In genomic region chr1:18951818-18952391, GRCh38 we compare ENCODE assay signal across 1 cellular context.
A peak's percentile ranks its signal among the peaks of the same experiment; 100 is the strongest.
TF ChIP-seq lines count a peak whose summit lies in the region.

No MANE protein-coding gene starts in this region.

TF ChIP-seq in HEK293, 187 proteins besides CTCF, POLR2A, EP300 and RAD21 (continued from another document):
- no peak for TF ChIP-seq ZNF518A (tag by site-specific recombination; conservative IDR thresholded peaks at IDR 0.05; ENCODE audit: low read depth)
- no peak for TF ChIP-seq ZNF792 (tag by site-specific recombination; IDR thresholded peaks at IDR 0.05)
- no peak for TF ChIP-seq ZNF529 (tag by site-specific recombination; IDR thresholded peaks at IDR 0.05; ENCODE audit: insufficient replicate concordance)
- no peak for TF ChIP-seq ZNF692 (tag by site-specific recombination; IDR thresholded peaks at IDR 0.05)
- TF ChIP-seq ZNF580 (tag by site-specific recombination; IDR thresholded peaks at IDR 0.05) = 0 out of 2 replicates have a peak, but pooled peaks have one; percentile 39
- TF ChIP-seq ZNF449 (tag by site-specific recombination; IDR thresholded peaks at IDR 0.05) = 0 out of 2 replicates have a peak, but pooled peaks have one; percentile 15
- no peak for TF ChIP-seq EGR2 (tag by site-specific recombination; IDR thresholded peaks at IDR 0.05; ENCODE audit: low read depth)
- no peak for TF ChIP-seq ZBTB7A (tag by site-specific recombination; IDR thresholded peaks at IDR 0.05; ENCODE audit: low read depth)
